Comparison of ENCODE assay signal across 9 cellular contexts in the genomic region with DNA sequence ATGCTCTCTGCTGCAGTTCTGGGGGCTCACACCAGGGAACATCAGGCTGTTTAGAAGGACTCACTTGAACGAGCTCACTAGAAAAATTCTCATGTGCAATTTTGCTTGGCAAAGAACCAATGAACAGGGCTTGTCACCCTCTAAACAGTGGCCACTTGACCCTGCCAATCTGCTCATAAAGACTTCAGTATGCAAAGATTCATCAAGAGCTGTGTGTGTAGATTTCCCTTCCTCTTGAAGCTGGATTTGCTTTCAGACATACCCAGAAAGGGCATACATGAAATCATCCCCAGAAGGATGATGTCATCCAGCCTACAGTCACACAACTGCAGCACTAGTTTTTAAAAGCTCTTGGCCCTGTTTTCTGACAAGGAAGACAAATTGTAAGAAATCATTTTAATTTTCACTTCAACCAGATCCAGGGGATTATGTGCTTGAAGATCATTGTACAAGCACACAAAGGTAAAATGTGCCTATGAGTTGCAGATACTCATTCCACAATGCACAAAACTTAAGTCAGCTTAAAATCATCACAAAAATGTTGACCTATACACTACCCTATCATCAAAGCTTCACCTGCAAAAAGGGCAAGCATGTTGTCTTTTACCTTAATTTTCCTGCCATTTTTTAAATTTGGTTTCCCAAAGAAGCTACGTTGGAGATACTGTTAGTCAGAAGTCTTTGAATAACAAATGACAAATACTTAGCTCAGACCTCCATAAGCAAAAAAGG. TPM values are rescaled to one million over a fixed set of nuclear protein-coding genes. Genes with fewer than 3 reads are reported as not detected.
DNase-seq lines count a peak whose midpoint lies in the region; ATAC-seq and TF ChIP-seq lines count a peak whose summit lies in the region.
"Had no signal": no experiment of that assay in that cellular context is flagged by ENCODE, and none has a peak within 500 bp of the region (broad histone marks: within the 10 kb centered on the region; RNA-seq: fewer than 3 reads in every experiment).

No MANE protein-coding gene starts in this region.

- H2AFZ ChIP-seq in mammary epithelial cell (ENCODE audit: low read depth, low read length): no peak overlapping the region

- H4K20me1 ChIP-seq in mammary epithelial cell (ENCODE audit: insufficient read depth, low read length): no peaks in the 10 kb centered on the region

- H3K4me3 ChIP-seq in mammary epithelial cell (replicated peaks in 1 of 3; ENCODE audit: insufficient read depth in 1 of 3, low read depth in 2 of 3, low read length in 3 of 3): no peak overlapping the region

- dilution Hi-C loops in mammary epithelial cell (cut with HindIII; ENCODE audit: low sequenced_read_pairs): loop anchor here (5.0 kb wide), 4 partner anchors 45 to 100 kb away; no protein-coding TSS in a partner anchor

- intact Hi-C loops in mammary epithelial cell (cut with micrococcal nuclease): loop anchor here (2.0 kb wide), 1 partner anchor 71 kb away; no protein-coding TSS in a partner anchor

- TF ChIP-seq CTCF in mammary epithelial cell (conservative IDR thresholded peaks at IDR 0.05 in 1 of 2, IDR thresholded peaks at IDR 0.05 in 1 of 2; ENCODE audit: extremely low read depth in 1 of 2, insufficient read depth in 1 of 2, low read depth in 1 of 2, low read length in 2 of 2) (no peak), nephron progenitor cell (IDR thresholded peaks at IDR 0.05) (no peak)

- no peak for ATAC-seq in HG02938 (IDR thresholded peaks at IDR 0.05; ENCODE audit: unreplicated experiment)

- peak overlapping the region; percentile 81 for H3K27ac ChIP-seq in mammary epithelial cell (ENCODE audit: insufficient read depth, low read depth, low read length)

- H3K9me3 ChIP-seq in mammary epithelial cell (replicated peaks; ENCODE audit: insufficient read depth, low read length): no peaks in the 10 kb centered on the region

- WGBS in mammary epithelial cell (ENCODE audit: low coverage, missing lambda C conversion rate): 0% methylated on average over 2 of the region's 2 CpGs

- peak overlapping the region; percentile 59 for H3K4me2 ChIP-seq in mammary epithelial cell (ENCODE audit: insufficient read depth, low read depth, low read length)

- H3K4me1 Mint-ChIP-seq in nephron progenitor cell: peaks cover 44% of the 10 kb centered on the region

- peaks cover 10% of the 10 kb centered on the region for H3K27me3 Mint-ChIP-seq in nephron progenitor cell (ENCODE audit: low read depth, poor library complexity)

- DNase-seq in DMS53 treated with DMSO at 0.1 percent for 48 hours (lab: John Stamatoyannopoulos, UW; ENCODE audit: unreplicated experiment): peak; percentile 12
- DNase-seq in NCI-H1092 treated with DMSO at 0.1 percent for 48 hours (lab: John Stamatoyannopoulos, UW): peak; percentile 42
- peak; percentile 60 for DNase-seq in mammary epithelial cell
- DNase-seq in nephron progenitor cell: no peak
- no peak for DNase-seq in 8988T
- DNase-seq in putamen (ENCODE audit: low spot score): no peak
- no peak for DNase-seq in activated CD4-positive, alpha-beta T cell treated with anti-CD3 and anti-CD28 coated beads for 4 hours
- DNase-seq: hippocampal formation had no signal

- in situ Hi-C loops in mammary epithelial cell (cut with MboI; ENCODE audit: low sequenced_read_pairs in 2 of 2): loop anchor here in 1 of 2 donors (10.0 kb wide), 1 partner anchor 73 kb away; no protein-coding TSS in a partner anchor

- H3K4me1 ChIP-seq in mammary epithelial cell (ENCODE audit: insufficient read depth, low read length): peaks cover 51% of the 10 kb centered on the region

- no peaks in the 10 kb centered on the region for H3K36me3 ChIP-seq in mammary epithelial cell (ENCODE audit: insufficient read depth, low read length)

- H3K9ac ChIP-seq in mammary epithelial cell (ENCODE audit: insufficient read depth, low read length): peak overlapping the region; percentile 17

- H3K79me2 ChIP-seq in mammary epithelial cell (ENCODE audit: insufficient read depth, low read length): peaks cover 10% of the 10 kb centered on the region

- CTCF ChIA-PET in mammary epithelial cell (lab: Charles Lee; ENCODE audit: low non-redundant PET): no interaction called here

- no peaks in the 10 kb centered on the region for H3K27me3 ChIP-seq in mammary epithelial cell (ENCODE audit: insufficient read depth, low read length)

- no peaks in the 10 kb centered on the region for H3K36me3 Mint-ChIP-seq in nephron progenitor cell (ENCODE audit: low read depth)

- H3K4me3 Mint-ChIP-seq in nephron progenitor cell: no peak overlapping the region

- no TSS peak for BruUV-seq in mammary epithelial cell (replicated peaks; lab: Mats Ljungman, UMichigan)

- peak overlapping the region; percentile 78 for H3K27ac Mint-ChIP-seq in nephron progenitor cell

- H3K9me3 Mint-ChIP-seq in nephron progenitor cell: no peaks in the 10 kb centered on the region

RNA-seq across cellular contexts. Expression of gene STK24, which starts 5.2 kb away (rescaled TPM):
- total RNA-seq in mammary epithelial cell: 100 to 1,000 TPM; 114 to 189 TPM
- polyA plus RNA-seq in mammary epithelial cell: 77.9 TPM
- 128 TPM for polyA minus RNA-seq in mammary epithelial cell

Comparison
In these comparisons a context has a peak if more than half of its experiments do, and no peak if none do; other contexts are left out.
1. DNase-seq: peak in DMS53 treated with DMSO at 0.1 percent for 48 hours (single experiment), NCI-H1092 treated with DMSO at 0.1 percent for 48 hours (single experiment) and mammary epithelial cell (single experiment); none in nephron progenitor cell (single experiment), 8988T (single experiment), putamen (single experiment) and activated CD4-positive, alpha-beta T cell treated with anti-CD3 and anti-CD28 coated beads for 4 hours (0 of 2).